In genomic region chr1:214637722-214638473, GRCh38 we compare ENCODE assay signal across 9 cellular contexts. TPM values are rescaled to one million over a fixed set of nuclear protein-coding genes. Genes with fewer than 3 reads are reported as not detected.
DNase-seq lines count a peak whose midpoint lies in the region; ATAC-seq and TF ChIP-seq lines count a peak whose summit lies in the region.
"Had no signal": no experiment of that assay in that cellular context is flagged by ENCODE, and none has a peak within 500 bp of the region (broad histone marks: within the 10 kb centered on the region; RNA-seq: fewer than 3 reads in every experiment).

No MANE protein-coding gene starts in this region.

- ATAC-seq in HG02938 (IDR thresholded peaks at IDR 0.05; ENCODE audit: unreplicated experiment), result peak; percentile 84
- peak; percentile 46 for ATAC-seq in naive thymus-derived CD4-positive, alpha-beta T cell

- peaks cover 0 to 8% (median 0%) of the 10 kb centered on the region in 11 donors for H3K9me3 Mint-ChIP-seq in naive thymus-derived CD4-positive, alpha-beta T cell

- H3K9ac ChIP-seq in colonic mucosa (ENCODE audit: low read depth in 2 of 2, low read length in 2 of 2), result no peak overlapping the region

- H3K27ac Mint-ChIP-seq in naive thymus-derived CD4-positive, alpha-beta T cell, result peak overlapping the region in 6 of 9 donors; percentile 59 to 91 (median 80)

- no peak overlapping the region for H3K27ac ChIP-seq in colonic mucosa
- H3K27ac ChIP-seq in naive thymus-derived CD4-positive, alpha-beta T cell (ENCODE audit: low read depth, low read length), result no peak overlapping the region
- H3K27ac ChIP-seq: skin epidermis had no signal

- H3K4me1 Mint-ChIP-seq in naive thymus-derived CD4-positive, alpha-beta T cell, result peaks cover 4 to 44% (median 10%) of the 10 kb centered on the region in 7 donors

- peaks cover 0 to 33% (median 2%) of the 10 kb centered on the region in 5 donors for H3K36me3 Mint-ChIP-seq in naive thymus-derived CD4-positive, alpha-beta T cell

- H3K4me1 ChIP-seq in colonic mucosa, result no peaks in the 10 kb centered on the region
- peaks cover 0 to 45% of the 10 kb centered on the region in 2 donors for H3K4me1 ChIP-seq in naive thymus-derived CD4-positive, alpha-beta T cell (ENCODE audit: control insufficient read depth in 2 of 2, insufficient read depth in 2 of 2, low read length in 2 of 2)

- peak; percentile 44 for TF ChIP-seq CTCF in colonic mucosa (IDR thresholded peaks at IDR 0.05)

- POLR2A ChIA-PET in naive thymus-derived CD4-positive, alpha-beta T cell (lab: Charles Lee), result interaction anchor here (1.2 kb wide), 1 partner anchor 8 kb away, joined by 3 read pairs; no protein-coding TSS in a partner anchor

- H3K27me3 ChIP-seq in colonic mucosa, result no peaks in the 10 kb centered on the region
- no peaks in the 10 kb centered on the region for H3K27me3 ChIP-seq in naive thymus-derived CD4-positive, alpha-beta T cell (ENCODE audit: control insufficient read depth in 2 of 2, insufficient read depth in 2 of 2, low read length in 2 of 2)

- CTCF ChIA-PET in naive thymus-derived CD4-positive, alpha-beta T cell (lab: Charles Lee), result interaction anchor here (0.8 to 3.1 kb wide), 7 partner anchors 8 to 351 kb away, joined by 3 to 21 read pairs (median 4); no protein-coding TSS in a partner anchor

- no peaks in the 10 kb centered on the region for H3K9me3 ChIP-seq in colonic mucosa
- no peaks in the 10 kb centered on the region for H3K9me3 ChIP-seq in naive thymus-derived CD4-positive, alpha-beta T cell (ENCODE audit: control insufficient read depth in 2 of 3, low read length in 3 of 3)

- no peak overlapping the region for H3K4me3 ChIP-seq in colonic mucosa
- H3K4me3 ChIP-seq in naive thymus-derived CD4-positive, alpha-beta T cell (ENCODE audit: low read length), result no peak overlapping the region
- H3K4me3 ChIP-seq: skin epidermis had no signal

- DNase-seq in AML-193 (lab: John Stamatoyannopoulos, UW) (peak; percentile 26 to 41), GDM1 (lab: John Stamatoyannopoulos, UW) (peak; percentile 10), RKO (ENCODE audit: low spot score) (peak; percentile 71), colonic mucosa (no peak), NCI-H1436 treated with DMSO at 0.1 percent for 48 hours (lab: John Stamatoyannopoulos, UW) (no peak), NCI-H1048 (lab: John Stamatoyannopoulos, UW) (no peak)
- peak in 5 of 9 donors; percentile 9 to 48 (median 36) for DNase-seq in naive thymus-derived CD4-positive, alpha-beta T cell

- H3K27me3 Mint-ChIP-seq in naive thymus-derived CD4-positive, alpha-beta T cell, result no peaks in the 10 kb centered on the region

- intact Hi-C loops in colonic mucosa (cut with DNase I), result loop anchor here (10.0 kb wide), 1 partner anchor 887 kb away; no protein-coding TSS in a partner anchor
- intact Hi-C loops in naive thymus-derived CD4-positive, alpha-beta T cell (cut with micrococcal nuclease), result loop anchor here (1.0 to 2.0 kb wide), 2 partner anchors 10 to 309 kb away; no protein-coding TSS in a partner anchor

- no peaks in the 10 kb centered on the region for H3K36me3 ChIP-seq in colonic mucosa
- no peaks in the 10 kb centered on the region for H3K36me3 ChIP-seq in naive thymus-derived CD4-positive, alpha-beta T cell (ENCODE audit: control insufficient read depth in 2 of 3, insufficient read depth in 3 of 3, low read length in 3 of 3)

- peak overlapping the region in 9 of 10 donors; percentile 45 to 82 (median 62) for H3K4me3 Mint-ChIP-seq in naive thymus-derived CD4-positive, alpha-beta T cell

RNA-seq across cellular contexts. Expression of gene CENPF, which starts 34.9 kb away (rescaled TPM):
- total RNA-seq in colonic mucosa, result 10 to 100 TPM; 21.2 to 67.9 TPM
- 10 to 100 TPM in 1 of 5 experiments, 1 to 10 TPM in 4; 2.1 to 79.9 (median 4.1) TPM for total RNA-seq in naive thymus-derived CD4-positive, alpha-beta T cell
- polyA plus RNA-seq in naive thymus-derived CD4-positive, alpha-beta T cell, result 1 to 10 TPM in 1 of 2 donors, under 1 TPM in 1; 0.83 to 2.3 TPM

Comparison
In these comparisons a context has a peak if more than half of its experiments do, and no peak if none do; other contexts are left out.
1. DNase-seq: peak in AML-193 (2 of 2), GDM1 (single experiment), RKO (single experiment) and naive thymus-derived CD4-positive, alpha-beta T cell (5 of 9); none in colonic mucosa (single experiment), NCI-H1436 treated with DMSO at 0.1 percent for 48 hours (single experiment) and NCI-H1048 (single experiment).